8 cellular contexts compared by ENCODE assay signal in genomic region chr4:174521800-174522182, GRCh38. TPM values are rescaled to one million over a fixed set of nuclear protein-coding genes. Genes with fewer than 3 reads are reported as not detected.
DNase-seq lines count a peak whose midpoint lies in the region; ATAC-seq, FAIRE-seq and TF ChIP-seq lines count a peak whose summit lies in the region.

No MANE protein-coding gene starts in this region.

- 1% methylated on average over 12 of the region's 12 CpGs for WGBS in prostate gland

- no peak for FAIRE-seq in H54 (lab: Jason Lieb, UNC)
- no peak for FAIRE-seq in urothelium cell line (lab: Jason Lieb, UNC)

- no peak for TF ChIP-seq POLR2A in prostate gland (IDR thresholded peaks at IDR 0.05)
- no peak for TF ChIP-seq POLR2A in H54 (IDR thresholded peaks at IDR 0.05; ENCODE audit: low read depth, low read length)

- H3K4me3 ChIP-seq in prostate gland = peak overlapping the region; percentile 50 to 55

- DNase-seq in DMS153 (lab: John Stamatoyannopoulos, UW) = peak; percentile 19
- peak; percentile 74 for DNase-seq in HT-29 (ENCODE audit: low spot score)
- peak; percentile 16 for DNase-seq in activated CD8-positive, alpha-beta memory T cell treated with anti-CD3 and anti-CD28 coated beads, Interleukin-2, amount 50 U/mL, for 4 hours
- no peak for DNase-seq in Right ventricle myocardium superior
- peak; percentile 40 for DNase-seq in prostate gland (ENCODE audit: low spot score)
- no peak for DNase-seq in H54 (ENCODE audit: insufficient read length, low spot score)
- no peak for DNase-seq in urothelium cell line (ENCODE audit: low spot score)

- peak overlapping the region; percentile 28 to 44 for H3K27ac ChIP-seq in prostate gland

- no peaks in the 10 kb centered on the region for H3K27me3 ChIP-seq in prostate gland (replicated peaks; ENCODE audit: insufficient read depth)

- H3K9me3 ChIP-seq in prostate gland = no peaks in the 10 kb centered on the region

- H3K36me3 ChIP-seq in prostate gland = no peaks in the 10 kb centered on the region

- TF ChIP-seq CTCF in prostate gland (IDR thresholded peaks at IDR 0.05) = no peak

- no peaks in the 10 kb centered on the region for H3K4me1 ChIP-seq in prostate gland (replicated peaks)

- intact Hi-C loops in Right ventricle myocardium superior (cut with DNase I) = no loop called here
- intact Hi-C loops in prostate gland (cut with DNase I) = loop anchor here (10.0 kb wide), 1 partner anchor 127 kb away; no protein-coding TSS in a partner anchor

- ATAC-seq in GM21423 (IDR thresholded peaks at IDR 0.05; ENCODE audit: unreplicated experiment) = peak; percentile 19
- ATAC-seq in Right ventricle myocardium superior (ENCODE audit: poor library complexity) = peak; percentile 46

RNA-seq across cellular contexts. Expression of gene HPGD, which starts 0.5 kb away (rescaled TPM):
- total RNA-seq in HT-29 (2014; rRNA removed; shearing (Covaris generic)) = 18.6 and 33.7 TPM in 2 replicates
- total RNA-seq in Right ventricle myocardium superior (1.3 TPM), prostate gland (10 to 100 TPM in 1 of 2 donors, 1 to 10 TPM in 1; 6.5 to 37.7 TPM)

Comparison
In these comparisons a context has a peak if more than half of its experiments do, and no peak if none do; other contexts are left out.
1. DNase-seq: peak in DMS153 (single experiment), HT-29 (single experiment), activated CD8-positive, alpha-beta memory T cell treated with anti-CD3 and anti-CD28 coated beads, Interleukin-2, amount 50 U/mL, for 4 hours (single experiment) and prostate gland (single experiment); none in Right ventricle myocardium superior (single experiment), H54 (single experiment) and urothelium cell line (single experiment).